In genomic region chr5:139968547-139969261, GRCh38 we compare ENCODE assay signal across 8 cellular contexts.
DNase-seq lines count a peak whose midpoint lies in the region; ATAC-seq, FAIRE-seq and TF ChIP-seq lines count a peak whose summit lies in the region.

No MANE protein-coding gene starts in this region.

- H2AFZ ChIP-seq in endothelial cell of umbilical vein (ENCODE audit: low read depth, low read length), result no peak overlapping the region

- H4K20me1 ChIP-seq in endothelial cell of umbilical vein (replicated peaks; ENCODE audit: control insufficient read depth, extremely low read depth, insufficient read depth, low read length), result no peaks in the 10 kb centered on the region

- H3K4me2 ChIP-seq in endothelial cell of umbilical vein (ENCODE audit: insufficient read depth, low read length), result no peak overlapping the region

- TF ChIP-seq POLR2A in endothelial cell of umbilical vein (IDR thresholded peaks at IDR 0.05; ENCODE audit: low read depth, low read length), result no peak

- no peaks in the 10 kb centered on the region for H3K4me1 ChIP-seq in endothelial cell of umbilical vein (ENCODE audit: control insufficient read depth, extremely low read depth, insufficient read depth, low read length)

- intact Hi-C loops in endothelial cell of umbilical vein (cut with micrococcal nuclease), result loop anchor here (1.0 kb wide), 4 partner anchors 104 to 189 kb away; no protein-coding TSS in a partner anchor

- POLR2A ChIA-PET in endothelial cell of umbilical vein (lab: Charles Lee), result no interaction called here

- no peak overlapping the region for H3K27ac ChIP-seq in endothelial cell of umbilical vein (ENCODE audit: insufficient read depth, low read depth, low read length)

- dilution Hi-C loops in endothelial cell of umbilical vein (cut with MboI; ENCODE audit: extremely low pct_ligation_motif_present, low sequenced_read_pairs), result no loop called here

- H3K36me3 ChIP-seq in endothelial cell of umbilical vein (ENCODE audit: control insufficient read depth in 2 of 2, extremely low read depth in 1 of 2, insufficient read depth in 2 of 2, low read length in 2 of 2), result no peaks in the 10 kb centered on the region

- no peaks in the 10 kb centered on the region for H3K9me3 ChIP-seq in endothelial cell of umbilical vein (replicated peaks; ENCODE audit: control insufficient read depth, insufficient read depth, low read length)

- no peak for FAIRE-seq in D721Med (lab: Jason Lieb, UNC)
- peak; percentile 95 for FAIRE-seq in endothelial cell of umbilical vein (lab: Jason Lieb, UNC)

- DNase-seq in D721Med (ENCODE audit: insufficient read length, low spot score) (peak; percentile 89), HT-29 (ENCODE audit: low spot score) (peak; percentile 90), NOMO-1 treated with DMSO at 0.1 percent for 48 hours (lab: John Stamatoyannopoulos, UW; ENCODE audit: unreplicated experiment) (peak; percentile 78), endothelial cell of umbilical vein (ENCODE audit: low read depth, low spot score) (peak; percentile 75), mucosa of gallbladder (ENCODE audit: low spot score) (peak; percentile 90)
- DNase-seq in activated CD8-positive, alpha-beta memory T cell treated with anti-CD3 and anti-CD28 coated beads, Interleukin-2, amount 50 U/mL, for 24 hours (ENCODE audit: extremely low read depth), result peak; percentile 57
- DNase-seq in stimulated activated CD8-positive, alpha-beta memory T cell treated with anti-CD3 and anti-CD28 coated beads, Interleukin-4, amount 100 ng/mL, for 4 hours (ENCODE audit: low read depth in 2 of 2, low spot score in 1 of 2), result peak; percentile 69 to 76

- H3K27me3 ChIP-seq in endothelial cell of umbilical vein (ENCODE audit: control insufficient read depth in 2 of 2, insufficient read depth in 2 of 2, low read length in 2 of 2), result peaks cover 20 to 22% of the 10 kb centered on the region in 2 experiments

- no peaks in the 10 kb centered on the region for H3K9me1 ChIP-seq in endothelial cell of umbilical vein (replicated peaks; ENCODE audit: control insufficient read depth, extremely low read depth, insufficient read depth, low read length)

- CTCF ChIA-PET in endothelial cell of umbilical vein (lab: Charles Lee), result interaction anchor here (0.6 to 8.7 kb wide), 75 partner anchors 8 to 337 kb away, joined by 3 to 235 read pairs (median 5); partner anchors contain the start of gene NRG2

- H3K9ac ChIP-seq in endothelial cell of umbilical vein (replicated peaks; ENCODE audit: extremely low read depth, insufficient read depth, low read length), result no peak overlapping the region

- peak; percentile 97 for ATAC-seq in GM21390 (IDR thresholded peaks at IDR 0.05; ENCODE audit: unreplicated experiment)

- H3K79me2 ChIP-seq in endothelial cell of umbilical vein (ENCODE audit: control insufficient read depth, insufficient read depth, low read length), result no peaks in the 10 kb centered on the region

- no TSS peak for BruUV-seq in endothelial cell of umbilical vein (replicated peaks; lab: Mats Ljungman, UMichigan)

- TF ChIP-seq CTCF in D721Med (IDR thresholded peaks at IDR 0.05; ENCODE audit: insufficient read depth, missing control alignments) (peak; percentile 98), endothelial cell of umbilical vein (IDR thresholded peaks at IDR 0.05; ENCODE audit: extremely low read depth in 1 of 2, insufficient read depth in 1 of 2, low read depth in 1 of 2, low read length in 2 of 2) (peak; percentile 99 to 100)

- H3K4me3 ChIP-seq in endothelial cell of umbilical vein (replicated peaks in 1 of 3; ENCODE audit: insufficient read depth in 1 of 3, low read depth in 1 of 3, low read length in 3 of 3), result no peak overlapping the region

TF ChIP-seq in endothelial cell of umbilical vein, 7 proteins besides CTCF, POLR2A, EP300 and RAD21:
- no peak for TF ChIP-seq GATA2 (IDR thresholded peaks at IDR 0.05; ENCODE audit: insufficient read depth, insufficient read length, low read depth, low read length)
- no peak for TF ChIP-seq JUN (IDR thresholded peaks at IDR 0.05; ENCODE audit: borderline replicate concordance, insufficient read depth, insufficient read length, low read depth)
- peak; percentile 28 for TF ChIP-seq EZH2 (IDR thresholded peaks at IDR 0.05; ENCODE audit: borderline replicate concordance, low read depth, low read length, severe bottlenecking)
